17 cellular contexts compared by ENCODE assay signal in the genomic region with DNA sequence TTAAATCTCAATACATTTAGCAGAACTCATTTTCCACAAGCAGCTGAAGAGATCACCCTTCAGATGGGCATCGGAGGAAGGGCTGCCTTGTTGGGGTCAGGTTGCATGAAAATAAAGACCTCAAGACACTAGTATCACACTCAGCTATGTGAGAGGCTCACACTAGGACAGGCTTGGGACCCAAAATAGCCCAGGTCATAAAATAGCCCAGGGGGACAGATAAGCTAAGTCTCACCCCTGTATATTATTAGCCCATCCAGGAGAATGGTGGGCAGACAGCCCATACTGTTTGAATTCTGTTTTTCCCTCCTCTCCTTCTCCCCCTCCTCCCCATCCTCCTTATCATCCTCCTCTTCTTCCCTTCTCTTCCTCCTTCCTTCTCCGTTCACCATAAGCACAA.
"Had no signal": no experiment of that assay in that cellular context is flagged by ENCODE, and none has a peak within 500 bp of the region (broad histone marks: within the 10 kb centered on the region; RNA-seq: fewer than 3 reads in every experiment).

No MANE protein-coding gene starts in this region.

- H3K27me3 ChIP-seq: dorsolateral prefrontal cortex, esophagus muscularis mucosa, foreskin keratinocyte, gastroesophageal sphincter, left lung had no signal

- H3K4me3 ChIP-seq: coronary artery, dorsolateral prefrontal cortex, esophagus muscularis mucosa, gastroesophageal sphincter, heart right ventricle, left lung, lower lobe of right lung, mucosa of descending colon had no signal

- H3K36me3 ChIP-seq: esophagus muscularis mucosa, gastroesophageal sphincter, heart right ventricle, left lung, lower lobe of right lung had no signal

- H3K4me1 Mint-ChIP-seq: naive B cell; naive thymus-derived CD8-positive, alpha-beta T cell had no signal

- ATAC-seq: foreskin keratinocyte; gastroesophageal sphincter; left lung; lower lobe of right lung; mucosa of descending colon; naive thymus-derived CD8-positive, alpha-beta T cell had no signal

- H3K27ac ChIP-seq: coronary artery, dorsolateral prefrontal cortex, esophagus muscularis mucosa, foreskin keratinocyte, gastroesophageal sphincter, heart right ventricle, left lung, lower lobe of right lung had no signal

- H3K27ac Mint-ChIP-seq: mesothelial cell of epicardium; naive B cell; naive thymus-derived CD8-positive, alpha-beta T cell had no signal

- H3K9me3 Mint-ChIP-seq: mesothelial cell of epicardium; naive thymus-derived CD8-positive, alpha-beta T cell had no signal

- DNase-seq: dermis blood vessel endothelial cell; dorsolateral prefrontal cortex; effector CD4-positive, alpha-beta T cell; effector memory CD4-positive, alpha-beta T cell; foreskin keratinocyte; heart right ventricle; hippocampal formation; left lung; lower lobe of right lung; mesenchymal stem cell; mucosa of descending colon; naive B cell; naive thymus-derived CD8-positive, alpha-beta T cell had no signal

- H3K4me1 ChIP-seq: foreskin keratinocyte, gastroesophageal sphincter, heart right ventricle, left lung, lower lobe of right lung had no signal

- H3K9me3 ChIP-seq: esophagus muscularis mucosa, gastroesophageal sphincter, heart right ventricle, left lung, lower lobe of right lung, mucosa of descending colon had no signal

- H3K36me3 Mint-ChIP-seq: mesothelial cell of epicardium; naive B cell; naive thymus-derived CD8-positive, alpha-beta T cell had no signal

- H3K4me3 Mint-ChIP-seq: mesothelial cell of epicardium; naive B cell; naive thymus-derived CD8-positive, alpha-beta T cell had no signal
